In genomic region chr13:72639377-72639776, GRCh38 we compare ENCODE assay signal across 1 cellular context.
TF ChIP-seq lines count a peak whose summit lies in the region.

No MANE protein-coding gene starts in this region.

TF ChIP-seq in GM23338, 12 proteins besides CTCF, POLR2A, EP300 and RAD21 (continued from another document):
- no peak for TF ChIP-seq ZNF462 (CRISPR knock-in tag; IDR thresholded peaks at IDR 0.05)
- no peak for TF ChIP-seq CREB1 (CRISPR knock-in tag; IDR thresholded peaks at IDR 0.05; ENCODE audit: low read depth)
- TF ChIP-seq REST (IDR thresholded peaks at IDR 0.05; ENCODE audit: unreplicated experiment) = no peak
- no peak for TF ChIP-seq ZNF114 (CRISPR knock-in tag; IDR thresholded peaks at IDR 0.05)
- TF ChIP-seq NANOG (IDR thresholded peaks at IDR 0.05; ENCODE audit: borderline replicate concordance) = no peak
- no peak for TF ChIP-seq ZNF331 (CRISPR knock-in tag; IDR thresholded peaks at IDR 0.05; ENCODE audit: low read depth)
- no peak for TF ChIP-seq EZH2phosphoT487 (IDR thresholded peaks at IDR 0.05; ENCODE audit: unreplicated experiment)
- no peak for TF ChIP-seq STAT1 (IDR thresholded peaks at IDR 0.05; ENCODE audit: unreplicated experiment)
- TF ChIP-seq POLR2AphosphoS5 (IDR thresholded peaks at IDR 0.05; ENCODE audit: low read depth) = no peak
- TF ChIP-seq ETS1 (IDR thresholded peaks at IDR 0.05) = no peak
- no peak for TF ChIP-seq EZH2 (IDR thresholded peaks at IDR 0.05; ENCODE audit: low read depth, unreplicated experiment)
